In the genomic region with DNA sequence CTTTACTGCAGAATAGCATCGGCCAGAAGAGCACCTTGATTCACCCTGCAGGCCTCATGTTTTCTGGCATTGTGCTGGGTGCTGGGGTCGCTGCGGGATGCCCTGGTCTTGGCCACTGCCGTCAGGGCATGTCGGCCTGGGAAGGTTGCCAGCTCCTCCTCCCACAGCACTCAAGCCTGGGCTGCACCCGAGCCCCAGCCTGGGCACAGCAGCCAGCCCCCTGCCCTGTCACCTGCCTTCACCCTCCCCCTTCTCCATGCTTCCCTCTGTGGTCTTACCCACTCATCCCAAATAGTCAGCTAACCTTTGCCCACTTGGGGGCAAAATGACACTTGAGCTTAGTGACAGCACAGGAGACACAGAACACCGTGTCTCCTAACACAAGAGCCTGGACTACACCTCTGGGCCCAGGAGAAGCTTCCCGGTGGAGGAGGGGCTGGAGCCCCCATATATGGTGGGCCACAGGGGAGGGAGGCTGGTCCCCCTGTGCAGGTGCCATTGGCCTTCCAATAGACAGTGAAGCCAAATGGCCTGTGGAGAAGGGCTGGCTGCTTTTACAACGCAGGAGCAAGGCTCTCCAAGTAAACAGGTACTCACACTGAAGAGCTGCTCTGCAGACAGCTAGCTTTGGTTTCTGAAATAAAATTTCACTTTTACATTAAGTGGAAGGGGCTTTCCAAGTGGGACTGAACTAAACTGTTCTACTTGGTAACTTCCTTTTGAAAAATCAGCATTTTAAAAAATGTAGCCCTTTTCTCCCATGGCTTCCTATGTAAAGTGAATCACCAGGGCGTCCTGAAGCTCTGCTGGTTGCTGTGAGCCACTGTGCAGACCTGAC, we compare ENCODE assay signal across 16 cellular contexts. TPM values are rescaled to one million over a fixed set of nuclear protein-coding genes. Genes with fewer than 3 reads are reported as not detected.
DNase-seq lines count a peak whose midpoint lies in the region; ATAC-seq and TF ChIP-seq lines count a peak whose summit lies in the region.
"Had no signal": no experiment of that assay in that cellular context is flagged by ENCODE, and none has a peak within 500 bp of the region (broad histone marks: within the 10 kb centered on the region; RNA-seq: fewer than 3 reads in every experiment).

No MANE protein-coding gene starts in this region.

- no peaks in the 10 kb centered on the region for H3K9me3 Mint-ChIP-seq in activated CD8-positive, alpha-beta memory T cell treated with anti-CD3 and anti-CD28 coated beads, Interleukin-2, amount 10 ng/mL, durations not matched to agents 7 days and 5 days (ENCODE audit: low read depth)
- no peaks in the 10 kb centered on the region for H3K9me3 Mint-ChIP-seq in stimulated activated naive CD8-positive, alpha-beta T cell treated with anti-CD3 and anti-CD28 coated beads, Interleukin-15, amount 100 ng/mL, for 72 hours
- H3K9me3 Mint-ChIP-seq: mesothelial cell of epicardium had no signal

- BruUV-seq in OCI-LY7 (replicated peaks; lab: Mats Ljungman, UMichigan) = no TSS peak

- WGBS in heart right ventricle, 2 donors = 48 to 70% methylated on average over 10 of the region's 10 CpGs

- H3K36me3 Mint-ChIP-seq in activated CD8-positive, alpha-beta memory T cell treated with anti-CD3 and anti-CD28 coated beads, Interleukin-2, amount 10 ng/mL, durations not matched to agents 7 days and 5 days = peaks cover 30% of the 10 kb centered on the region

- no peaks in the 10 kb centered on the region for H3K79me2 ChIP-seq in OCI-LY7 (ENCODE audit: insufficient read depth, low read depth, low read length)

- CTCF ChIA-PET in activated CD8-positive, alpha-beta memory T cell treated with anti-CD3 and anti-CD28 coated beads, Interleukin-2, amount 10 ng/mL, durations not matched to agents 7 days and 5 days (lab: Charles Lee) = interaction anchor here (1.0 to 1.3 kb wide), 3 partner anchors 9 to 98 kb away, joined by 3 to 4 read pairs (median 3); no protein-coding TSS in a partner anchor
- CTCF ChIA-PET in OCI-LY7 (lab: Charles Lee; ENCODE audit: unreplicated experiment) = interaction anchor here (0.6 kb wide), 1 partner anchor 14 kb away, joined by 3 read pairs; no protein-coding TSS in a partner anchor

- H2AFZ ChIP-seq in OCI-LY7 (ENCODE audit: low read length) = no peak overlapping the region

- H3K4me1 ChIP-seq in heart right ventricle (peaks cover 0 to 13% (median 3%) of the 10 kb centered on the region in 9 donors), OCI-LY7 (ENCODE audit: insufficient read depth, low read length, poor library complexity, severe bottlenecking) (no peaks in the 10 kb centered on the region)
- H3K4me1 ChIP-seq: suprapubic skin had no signal

- H4K20me1 ChIP-seq in OCI-LY7 (ENCODE audit: insufficient read depth, low read length) = no peaks in the 10 kb centered on the region

- peaks cover 27% of the 10 kb centered on the region for H3K4me1 Mint-ChIP-seq in activated CD8-positive, alpha-beta memory T cell treated with anti-CD3 and anti-CD28 coated beads, Interleukin-2, amount 10 ng/mL, durations not matched to agents 7 days and 5 days
- H3K4me1 Mint-ChIP-seq in stimulated activated naive CD8-positive, alpha-beta T cell treated with anti-CD3 and anti-CD28 coated beads, Interleukin-15, amount 100 ng/mL, for 72 hours = peaks cover 33% of the 10 kb centered on the region

- no peak overlapping the region for H3K27ac ChIP-seq in heart right ventricle
- H3K27ac ChIP-seq in OCI-LY7 (ENCODE audit: low read depth, low read length, poor library complexity, severe bottlenecking) = no peak overlapping the region
- H3K27ac ChIP-seq: body of pancreas, suprapubic skin had no signal

- H3K27me3 Mint-ChIP-seq in activated CD8-positive, alpha-beta memory T cell treated with anti-CD3 and anti-CD28 coated beads, Interleukin-2, amount 10 ng/mL, durations not matched to agents 7 days and 5 days = no peaks in the 10 kb centered on the region
- H3K27me3 Mint-ChIP-seq in stimulated activated naive CD8-positive, alpha-beta T cell treated with anti-CD3 and anti-CD28 coated beads, Interleukin-15, amount 100 ng/mL, for 72 hours = no peaks in the 10 kb centered on the region

- H3K9me2 ChIP-seq in OCI-LY7 (ENCODE audit: insufficient read depth, low read length) = no peaks in the 10 kb centered on the region

- H3K4me3 ChIP-seq in heart right ventricle = no peak overlapping the region
- no peak overlapping the region for H3K4me3 ChIP-seq in OCI-LY7 (ENCODE audit: low read depth, low read length, poor library complexity, severe bottlenecking)
- H3K4me3 ChIP-seq: body of pancreas, smooth muscle cell, suprapubic skin had no signal

- POLR2A ChIA-PET in OCI-LY7 (lab: Charles Lee) = interaction anchor here (0.5 to 0.6 kb wide), 2 partner anchors 89 to 205 kb away, joined by 3 to 4 read pairs; no protein-coding TSS in a partner anchor

- no peaks in the 10 kb centered on the region for H3K27me3 ChIP-seq in heart right ventricle
- H3K27me3 ChIP-seq: body of pancreas, suprapubic skin had no signal

- H3K4me2 ChIP-seq in OCI-LY7 (ENCODE audit: low read length) = no peak overlapping the region
- H3K4me2 ChIP-seq: smooth muscle cell had no signal

- no peaks in the 10 kb centered on the region for H3K9me3 ChIP-seq in heart right ventricle
- H3K9me3 ChIP-seq in OCI-LY7 (ENCODE audit: low read length) = no peaks in the 10 kb centered on the region
- H3K9me3 ChIP-seq: body of pancreas, suprapubic skin had no signal

- DNase-seq in activated CD8-positive, alpha-beta memory T cell treated with anti-CD3 and anti-CD28 coated beads, Interleukin-2, amount 10 ng/mL, durations not matched to agents 7 days and 5 days = no peak
- DNase-seq in activated CD8-positive, alpha-beta memory T cell treated with anti-CD3 and anti-CD28 coated beads, Interleukin-2, amount 50 U/mL, for 4 hours = no peak
- peak; percentile 80 for DNase-seq in NCI-H345 (lab: John Stamatoyannopoulos, UW)
- DNase-seq in heart right ventricle = peak in 1 of 2 donors; percentile 40
- no peak for DNase-seq in stimulated activated naive CD8-positive, alpha-beta T cell treated with anti-CD3 and anti-CD28 coated beads, Interleukin-15, amount 100 ng/mL, for 72 hours
- DNase-seq in OCI-LY7 (ENCODE audit: low spot score) = no peak
- DNase-seq: activated effector memory CD4-positive, alpha-beta T cell treated with anti-CD3 and anti-CD28 coated beads, Interleukin-2, amount 50 U/mL, for 16 hours; body of pancreas; effector CD4-positive, alpha-beta T cell; NCI-H2171 treated with DMSO at 0.1 percent for 48 hours had no signal

- intact Hi-C loops in heart right ventricle (cut with DNase I) = no loop called here
- intact Hi-C loops in OCI-LY7 (cut with micrococcal nuclease; ENCODE audit: unreplicated experiment) = no loop called here

- TF ChIP-seq CTCF in heart right ventricle (IDR thresholded peaks at IDR 0.05) (no peak), OCI-LY7 (conservative IDR thresholded peaks at IDR 0.05; ENCODE audit: low read length) (no peak)

- H3K4me3 Mint-ChIP-seq in activated CD8-positive, alpha-beta memory T cell treated with anti-CD3 and anti-CD28 coated beads, Interleukin-2, amount 10 ng/mL, durations not matched to agents 7 days and 5 days = no peak overlapping the region
- peak overlapping the region in 1 of 2 donors; percentile 7 for H3K4me3 Mint-ChIP-seq in stimulated activated naive CD8-positive, alpha-beta T cell treated with anti-CD3 and anti-CD28 coated beads, Interleukin-15, amount 100 ng/mL, for 72 hours
- H3K4me3 Mint-ChIP-seq: mesothelial cell of epicardium had no signal

- H3K36me3 ChIP-seq in heart right ventricle (peaks cover 0 to 63% (median 3%) of the 10 kb centered on the region in 9 donors), OCI-LY7 (ENCODE audit: insufficient read depth, low read length) (no peaks in the 10 kb centered on the region)

- peak overlapping the region; percentile 58 for H3K27ac Mint-ChIP-seq in activated CD8-positive, alpha-beta memory T cell treated with anti-CD3 and anti-CD28 coated beads, Interleukin-2, amount 10 ng/mL, durations not matched to agents 7 days and 5 days
- peak overlapping the region; percentile 90 to 92 for H3K27ac Mint-ChIP-seq in stimulated activated naive CD8-positive, alpha-beta T cell treated with anti-CD3 and anti-CD28 coated beads, Interleukin-15, amount 100 ng/mL, for 72 hours
- H3K27ac Mint-ChIP-seq: mesothelial cell of epicardium had no signal

- no peak for ATAC-seq in activated CD8-positive, alpha-beta memory T cell treated with anti-CD3 and anti-CD28 coated beads, Interleukin-2, amount 10 ng/mL, durations not matched to agents 7 days and 5 days
- ATAC-seq in heart right ventricle (peak; percentile 12 to 82 (median 58)), GM21717 (IDR thresholded peaks at IDR 0.05; ENCODE audit: unreplicated experiment) (no peak), GM19397 (IDR thresholded peaks at IDR 0.05; ENCODE audit: unreplicated experiment) (no peak)
- ATAC-seq in stimulated activated naive CD8-positive, alpha-beta T cell treated with anti-CD3 and anti-CD28 coated beads, Interleukin-15, amount 100 ng/mL, for 72 hours = peak; percentile 58
- ATAC-seq: body of pancreas had no signal

RNA-seq across cellular contexts. Expression of a gene that starts 51.2 kb away (rescaled TPM):
- total RNA-seq in activated CD8-positive, alpha-beta memory T cell treated with anti-CD3 and anti-CD28 coated beads, Interleukin-2, amount 10 ng/mL, durations not matched to agents 7 days and 5 days = under 1 TPM; 0.35 to 0.53 TPM
- total RNA-seq in heart right ventricle = under 1 TPM in 1 of 10 donors, not detected in 9; 0.40 TPM
- under 1 TPM; 0.15 to 0.17 TPM for polyA plus RNA-seq in heart right ventricle
- total RNA-seq in OCI-LY7 (2014; rRNA removed; shearing (Covaris generic)) = 0.18 and 0.35 TPM in 2 replicates
- total RNA-seq in OCI-LY7 (2022) = 5.6 and 6.4 TPM in 2 replicates
- total RNA-seq: M059J had no signal

Comparison
In these comparisons a context has a peak if more than half of its experiments do, and no peak if none do; other contexts are left out.
1. ATAC-seq: peak in heart right ventricle (8 of 8) and stimulated activated naive CD8-positive, alpha-beta T cell treated with anti-CD3 and anti-CD28 coated beads, Interleukin-15, amount 100 ng/mL, for 72 hours (single experiment); none in activated CD8-positive, alpha-beta memory T cell treated with anti-CD3 and anti-CD28 coated beads, Interleukin-2, amount 10 ng/mL, durations not matched to agents 7 days and 5 days (single experiment), GM21717 (single experiment) and GM19397 (single experiment).